ENCODE assay signal across 2 cellular contexts in the genomic region with DNA sequence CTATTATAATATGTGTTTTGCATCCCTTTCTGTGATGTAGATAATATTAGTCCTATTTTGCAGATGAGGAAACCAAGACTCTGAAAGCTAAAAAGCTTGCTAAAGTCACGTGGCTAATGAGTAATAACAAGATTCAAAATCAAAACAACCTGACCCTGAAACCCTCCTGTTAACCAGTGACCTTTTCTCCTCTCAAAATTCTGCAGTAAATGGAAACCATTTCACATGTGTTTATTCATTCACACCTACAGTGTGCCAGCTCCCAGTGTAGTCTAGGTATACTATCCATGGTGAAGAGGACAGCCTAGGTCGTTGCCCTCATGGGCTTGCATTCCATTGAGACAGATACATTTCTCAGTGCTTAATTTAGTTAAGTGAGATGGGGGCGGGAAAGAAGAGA.
TF ChIP-seq lines count a peak whose summit lies in the region.

No MANE protein-coding gene starts in this region.

TF ChIP-seq in HepG2, 621 proteins besides CTCF, POLR2A, EP300 and RAD21:
- no peak for TF ChIP-seq TEAD2 (CRISPR knock-in tag; IDR thresholded peaks at IDR 0.05)
- TF ChIP-seq ZNF224 (CRISPR knock-in tag; IDR thresholded peaks at IDR 0.05): no peak
- TF ChIP-seq, protein P1, sequence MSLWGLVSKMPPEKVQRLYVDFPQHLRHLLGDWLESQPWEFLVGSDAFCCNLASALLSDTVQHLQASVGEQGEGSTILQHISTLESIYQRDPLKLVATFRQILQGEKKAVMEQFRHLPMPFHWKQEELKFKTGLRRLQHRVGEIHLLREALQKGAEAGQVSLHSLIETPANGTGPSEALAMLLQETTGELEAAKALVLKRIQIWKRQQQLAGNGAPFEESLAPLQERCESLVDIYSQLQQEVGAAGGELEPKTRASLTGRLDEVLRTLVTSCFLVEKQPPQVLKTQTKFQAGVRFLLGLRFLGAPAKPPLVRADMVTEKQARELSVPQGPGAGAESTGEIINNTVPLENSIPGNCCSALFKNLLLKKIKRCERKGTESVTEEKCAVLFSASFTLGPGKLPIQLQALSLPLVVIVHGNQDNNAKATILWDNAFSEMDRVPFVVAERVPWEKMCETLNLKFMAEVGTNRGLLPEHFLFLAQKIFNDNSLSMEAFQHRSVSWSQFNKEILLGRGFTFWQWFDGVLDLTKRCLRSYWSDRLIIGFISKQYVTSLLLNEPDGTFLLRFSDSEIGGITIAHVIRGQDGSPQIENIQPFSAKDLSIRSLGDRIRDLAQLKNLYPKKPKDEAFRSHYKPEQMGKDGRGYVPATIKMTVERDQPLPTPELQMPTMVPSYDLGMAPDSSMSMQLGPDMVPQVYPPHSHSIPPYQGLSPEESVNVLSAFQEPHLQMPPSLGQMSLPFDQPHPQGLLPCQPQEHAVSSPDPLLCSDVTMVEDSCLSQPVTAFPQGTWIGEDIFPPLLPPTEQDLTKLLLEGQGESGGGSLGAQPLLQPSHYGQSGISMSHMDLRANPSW (CRISPR knock-in tag; IDR thresholded peaks at IDR 0.05; ENCODE audit: borderline replicate concordance): no peak

TF ChIP-seq in GM12878, 131 proteins besides CTCF, POLR2A, EP300 and RAD21:
- 0 out of 2 replicates have a peak, but pooled peaks have one; percentile 29 for TF ChIP-seq JUNB (IDR thresholded peaks at IDR 0.05)
- TF ChIP-seq KAT2A (conservative IDR thresholded peaks at IDR 0.05; ENCODE audit: control insufficient read depth, low read depth, low read length): no peak
- no peak for TF ChIP-seq IKZF1 (conservative IDR thresholded peaks at IDR 0.05)
